In the genomic region with DNA sequence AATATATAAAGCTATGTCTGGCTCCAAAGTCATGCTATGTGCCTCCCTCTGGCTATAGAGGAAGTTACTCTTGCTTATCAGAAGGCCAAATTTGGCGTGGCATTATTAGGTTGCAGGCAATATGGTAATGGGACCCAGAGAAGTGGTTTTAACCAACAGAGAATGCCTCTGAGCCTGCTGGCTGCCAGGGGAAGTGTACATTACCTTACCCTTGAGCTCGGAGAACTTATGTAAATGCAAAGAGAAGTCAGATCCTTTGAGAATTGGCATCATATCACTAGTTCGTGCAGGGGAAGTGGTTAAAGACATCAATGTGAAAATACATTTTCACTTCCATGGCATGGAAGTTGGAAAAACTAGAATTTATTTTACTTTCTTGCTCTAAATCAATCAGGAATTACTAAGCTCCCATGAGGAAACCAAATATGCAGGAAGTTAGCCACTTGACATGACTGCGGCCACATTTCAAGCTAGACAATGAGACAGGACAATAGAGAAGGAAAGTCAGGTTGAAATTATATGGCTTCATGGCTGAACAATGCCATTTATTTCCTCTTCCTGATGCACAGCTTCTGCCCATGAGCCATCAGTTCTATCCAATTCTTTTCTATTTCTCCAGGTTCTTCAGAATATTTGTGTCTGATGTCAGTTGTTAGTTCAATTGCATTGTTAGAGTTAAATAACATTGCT, we compare ENCODE assay signal across 15 cellular contexts.
DNase-seq lines count a peak whose midpoint lies in the region; ATAC-seq and TF ChIP-seq lines count a peak whose summit lies in the region.
"Had no signal": no experiment of that assay in that cellular context is flagged by ENCODE, and none has a peak within 500 bp of the region (broad histone marks: within the 10 kb centered on the region; RNA-seq: fewer than 3 reads in every experiment).

No MANE protein-coding gene starts in this region.

- ATAC-seq in esophagus mucosa = no peak
- no peak for ATAC-seq in HG03520 (IDR thresholded peaks at IDR 0.05; ENCODE audit: unreplicated experiment)
- ATAC-seq: HCT116 had no signal

- H3K4me1 Mint-ChIP-seq in chondrocyte (ENCODE audit: low read depth) = peaks cover 22% of the 10 kb centered on the region

- no peaks in the 10 kb centered on the region for H3K9me3 Mint-ChIP-seq in chondrocyte (ENCODE audit: low read depth)

- no peaks in the 10 kb centered on the region for H3K9me3 ChIP-seq in mesodermal cell (ENCODE audit: control insufficient read depth, low read length)
- H3K9me3 ChIP-seq: BLaER1 had no signal

- H3K36me3 ChIP-seq in mesodermal cell (ENCODE audit: control insufficient read depth, insufficient read depth, low read length) = no peaks in the 10 kb centered on the region
- H3K36me3 ChIP-seq: BLaER1 had no signal

- peak; percentile 10 for TF ChIP-seq CTCF in chondrocyte (IDR thresholded peaks at IDR 0.05)

- H3K27ac Mint-ChIP-seq in chondrocyte (ENCODE audit: unreplicated experiment) = no peak overlapping the region

- H3K4me3 Mint-ChIP-seq in chondrocyte (ENCODE audit: unreplicated experiment) = no peak overlapping the region

- intact Hi-C loops in posterior cingulate gyrus (cut with DNase I) = no loop called here

- no peaks in the 10 kb centered on the region for H3K36me3 Mint-ChIP-seq in chondrocyte (ENCODE audit: low read depth)

- H3K4me3 ChIP-seq in mesodermal cell (ENCODE audit: extremely low read depth, insufficient read depth, low read length, poor library complexity, severe bottlenecking) = no peak overlapping the region
- H3K4me3 ChIP-seq: BLaER1, PC-9 had no signal

- 75 to 90% methylated on average over 3 of the region's 4 CpGs for WGBS in mesodermal cell (ENCODE audit: insufficient coverage in 2 of 2), 2 experiments

- no peaks in the 10 kb centered on the region for H3K27me3 Mint-ChIP-seq in chondrocyte (ENCODE audit: low read depth)

- peak; percentile 23 for DNase-seq in Daoy (ENCODE audit: low read depth)
- DNase-seq in MV-4-11 (lab: John Stamatoyannopoulos, UW) = peak; percentile 27
- no peak for DNase-seq in chondrocyte (ENCODE audit: low spot score)
- no peak for DNase-seq in T-helper 1 cell
- no peak for DNase-seq in posterior cingulate gyrus
- DNase-seq: NCI-H1417, NCI-H187 treated with DMSO at 0.1 percent for 48 hours, NCI-H748 treated with DMSO at 0.1 percent for 48 hours, PC-9 had no signal

- H3K27ac ChIP-seq in mesodermal cell (ENCODE audit: low read depth, low read length, severe bottlenecking) = peak overlapping the region; percentile 25
- H3K27ac ChIP-seq: BLaER1, HL-60, PC-9 had no signal

- peaks cover 24% of the 10 kb centered on the region for H3K4me1 ChIP-seq in mesodermal cell (ENCODE audit: control insufficient read depth, insufficient read depth, low read length, poor library complexity, severe bottlenecking)

Comparison
In these comparisons a context has a peak if more than half of its experiments do, and no peak if none do; other contexts are left out.
1. DNase-seq: peak in Daoy (single experiment) and MV-4-11 (single experiment); none in chondrocyte (single experiment), T-helper 1 cell (0 of 5) and posterior cingulate gyrus (0 of 10).